6 cellular contexts compared by ENCODE assay signal in genomic region chr12:50681064-50681463, GRCh38.
A peak's percentile ranks its signal among the peaks of the same experiment; 100 is the strongest.
DNase-seq lines count a peak whose midpoint lies in the region; ATAC-seq, FAIRE-seq and TF ChIP-seq lines count a peak whose summit lies in the region.
"Not testable (repeated sequence)": the region's sequence is repeated elsewhere in the genome, so short reads cannot be mapped to it uniquely, and the experiment has no call there.

No MANE protein-coding gene starts in this region.

- H3K79me1 ChIP-seq in mesenchymal stem cell (replicated peaks; ENCODE audit: low read length, poor library complexity, severe bottlenecking) = not testable (repeated sequence)

- TF ChIP-seq RAD21 in K562 (CRISPR knock-in tag; conservative IDR thresholded peaks at IDR 0.05 in 1 of 2, IDR thresholded peaks at IDR 0.05 in 1 of 2); HepG2 (CRISPR knock-in tag; IDR thresholded peaks at IDR 0.05): not testable (repeated sequence)

- H3K27ac Mint-ChIP-seq in IgD-negative memory B cell = peak overlapping the region in 2 of 3 donors; percentile 35 to 39
- not testable (repeated sequence) for H3K27ac Mint-ChIP-seq in WTC11

- H2BK12ac ChIP-seq in mesenchymal stem cell (ENCODE audit: low read length in 2 of 2) = not testable (repeated sequence)

- intact Hi-C loops in K562 (cut with micrococcal nuclease); HepG2 (cut with micrococcal nuclease; ENCODE audit: unreplicated experiment): not testable (repeated sequence)

- WGBS in K562 (ENCODE audit: insufficient coverage, low coverage, missing lambda C conversion rate) = 89% methylated on average over 3 of the region's 3 CpGs
- WGBS in HepG2 (ENCODE audit: low lambda C conversion rate) = 94% methylated on average over 3 of the region's 3 CpGs
- 100% methylated on average over 3 of the region's 3 CpGs for WGBS in mesenchymal stem cell

- H3K9me1 ChIP-seq in K562 (ENCODE audit: control insufficient read depth, insufficient read depth, low read length) = not testable (repeated sequence)

- not testable (repeated sequence) for H3K4me3 Mint-ChIP-seq in IgD-negative memory B cell, WTC11

- H3K4me3 ChIP-seq in HEK293 (ENCODE audit: low read depth, low read length); K562; HepG2 (replicated peaks in 1 of 3; ENCODE audit: insufficient read depth in 1 of 3, low read depth in 2 of 3, low read length in 3 of 3); mesenchymal stem cell (ENCODE audit: insufficient read depth in 1 of 2, low read depth in 1 of 2, low read length in 2 of 2): not testable (repeated sequence)

- H3K23ac ChIP-seq in mesenchymal stem cell (ENCODE audit: low read length in 2 of 2) = not testable (repeated sequence)

- in situ Hi-C loops in K562 (cut with MboI); HepG2 (cut with HindIII; ENCODE audit: extremely low pct_ligation_motif_present, low pct_unique_long_range_greater_than_20kb): not testable (repeated sequence)

- CTCF ChIA-PET in HEK293 (lab: Yijun Ruan, JAX); WTC11 (lab: Charles Lee); K562 (lab: Yijun Ruan, JAX; ENCODE audit: low intra/inter-chr PET ratio); HepG2 (lab: Yijun Ruan, JAX; ENCODE audit: low intra/inter-chr PET ratio, low total read pairs): not testable (repeated sequence)

- not testable (repeated sequence) for H3K9ac ChIP-seq in K562 (ENCODE audit: insufficient read depth in 1 of 2, low read depth in 2 of 2, low read length in 2 of 2); HepG2 (ENCODE audit: insufficient read depth, low read depth, low read length); mesenchymal stem cell (ENCODE audit: low read length)

- not testable (repeated sequence) for H3K18ac ChIP-seq in mesenchymal stem cell (ENCODE audit: low read depth in 1 of 2, low read length in 2 of 2)

- not testable (repeated sequence) for H2BK120ac ChIP-seq in mesenchymal stem cell (ENCODE audit: low read depth, low read length)

- H3K4me1 ChIP-seq in HEK293 (ENCODE audit: control insufficient read depth, insufficient read depth, low read length); K562 (replicated peaks in 1 of 2; ENCODE audit: control insufficient read depth in 2 of 2, insufficient read depth in 2 of 2, low read length in 2 of 2); HepG2 (ENCODE audit: insufficient read depth, low read length); mesenchymal stem cell (ENCODE audit: control insufficient read depth, insufficient read depth, low read depth, low read length): not testable (repeated sequence)

- not testable (repeated sequence) for H3K14ac ChIP-seq in mesenchymal stem cell (ENCODE audit: low read length in 2 of 2)

- not testable (repeated sequence) for H3K27ac ChIP-seq in HEK293 (ENCODE audit: extremely low read depth, low read depth, low read length); K562 (ENCODE audit: extremely low read depth, low read depth, low read length); HepG2 (ENCODE audit: extremely low read length, insufficient read depth, low read length); mesenchymal stem cell (ENCODE audit: low read length, poor library complexity, severe bottlenecking)

- DNase-seq in WTC11 (ENCODE audit: low spot score); K562 (ENCODE audit: extremely low read depth in 1 of 4, low spot score in 3 of 4); HepG2 (ENCODE audit: low spot score); mesenchymal stem cell: not testable (repeated sequence)

- POLR2A ChIA-PET in HEK293 (lab: Yijun Ruan, JAX); WTC11 (lab: Charles Lee); K562 (lab: Yijun Ruan, JAX); HepG2 (lab: Yijun Ruan, JAX): not testable (repeated sequence)

- H3K4ac ChIP-seq in mesenchymal stem cell (ENCODE audit: low read depth in 1 of 2, low read length in 2 of 2) = not testable (repeated sequence)

- H2BK5ac ChIP-seq in mesenchymal stem cell (ENCODE audit: low read depth, low read length, poor library complexity, severe bottlenecking) = peak overlapping the region; percentile 9

- FAIRE-seq in K562 (lab: Jason Lieb, UNC); HepG2 (lab: Jason Lieb, UNC): not testable (repeated sequence)

- TSS peak; percentile 20 for BruUV-seq in K562 (replicated peaks; lab: Mats Ljungman, UMichigan)
- TSS peak; percentile 10 for BruUV-seq in HepG2 (replicated peaks; lab: Mats Ljungman, UMichigan)

- not testable (repeated sequence) for H3K27me3 Mint-ChIP-seq in IgD-negative memory B cell; WTC11 (ENCODE audit: low read depth)

- not testable (repeated sequence) for H4K8ac ChIP-seq in mesenchymal stem cell (ENCODE audit: low read length)

- H3K4me1 Mint-ChIP-seq in IgD-negative memory B cell, WTC11: not testable (repeated sequence)

- H3K36me3 ChIP-seq in HEK293 (ENCODE audit: control insufficient read depth in 2 of 2, insufficient read depth in 1 of 2, low read length in 2 of 2) = peaks cover 16 to 30% of the 10 kb centered on the region in 2 experiments
- H3K36me3 ChIP-seq in K562 (ENCODE audit: control insufficient read depth, insufficient read depth, low read length) = peaks cover 61% of the 10 kb centered on the region
- H3K36me3 ChIP-seq in HepG2 (replicated peaks in 1 of 2; ENCODE audit: control insufficient read depth in 1 of 2, insufficient read depth in 2 of 2, low read length in 2 of 2) = peaks cover 25 to 84% of the 10 kb centered on the region in 2 experiments
- peaks cover 9 to 38% of the 10 kb centered on the region in 2 experiments for H3K36me3 ChIP-seq in mesenchymal stem cell (ENCODE audit: control insufficient read depth in 1 of 2, insufficient read depth in 2 of 2, low read depth in 1 of 2, low read length in 2 of 2)

- H3K27me3 ChIP-seq in K562 (ENCODE audit: control insufficient read depth in 2 of 2, insufficient read depth in 2 of 2, low read length in 2 of 2); HepG2 (ENCODE audit: control insufficient read depth in 1 of 2, insufficient read depth in 2 of 2, low read length in 2 of 2); mesenchymal stem cell (ENCODE audit: control insufficient read depth in 1 of 2, insufficient read depth in 1 of 2, low read length in 2 of 2): not testable (repeated sequence)

- not testable (repeated sequence) for H3K36me3 Mint-ChIP-seq in IgD-negative memory B cell
- H3K36me3 Mint-ChIP-seq in WTC11 = peaks cover 31% of the 10 kb centered on the region

- not testable (repeated sequence) for H2BK15ac ChIP-seq in mesenchymal stem cell (ENCODE audit: low read depth, poor library complexity, severe bottlenecking)

- not testable (repeated sequence) for TF ChIP-seq CTCF in HEK293 (tag by site-specific recombination; IDR thresholded peaks at IDR 0.05); WTC11 (IDR thresholded peaks at IDR 0.05); K562 (IDR thresholded peaks at IDR 0.05 in 2 of 3, conservative IDR thresholded peaks at IDR 0.05 in 1 of 3; ENCODE audit: insufficient read depth in 2 of 3, low read depth in 1 of 3, low read length in 3 of 3); HepG2 (CRISPR knock-in tag; IDR thresholded peaks at IDR 0.05)

- H2AFZ ChIP-seq in K562 (ENCODE audit: low read depth, low read length); HepG2 (ENCODE audit: low read length); mesenchymal stem cell (ENCODE audit: low read depth, low read length): not testable (repeated sequence)

- H4K91ac ChIP-seq in mesenchymal stem cell (ENCODE audit: low read length) = not testable (repeated sequence)

- not testable (repeated sequence) for H3K9me3 ChIP-seq in HEK293 (ENCODE audit: control insufficient read depth, insufficient read depth, low read depth, low read length); K562 (replicated peaks; ENCODE audit: control insufficient read depth, insufficient read depth, low read depth, low read length); HepG2 (ENCODE audit: low read length); mesenchymal stem cell (ENCODE audit: control insufficient read depth, low read length)

- TF ChIP-seq POLR2A in K562 (conservative IDR thresholded peaks at IDR 0.05); HepG2 (IDR thresholded peaks at IDR 0.05; ENCODE audit: insufficient read depth in 1 of 2, low read depth in 2 of 2, low read length in 2 of 2): not testable (repeated sequence)

- not testable (repeated sequence) for H3K9me3 Mint-ChIP-seq in IgD-negative memory B cell, WTC11

- H3K79me2 ChIP-seq in K562 (ENCODE audit: control insufficient read depth, insufficient read depth, low read length); HepG2 (ENCODE audit: insufficient read depth, low read length): not testable (repeated sequence)

- TF ChIP-seq EP300 in K562 (IDR thresholded peaks at IDR 0.05; ENCODE audit: low read length); HepG2 (IDR thresholded peaks at IDR 0.05; ENCODE audit: low read depth in 2 of 2, low read length in 2 of 2); HepG2 (CRISPR knock-in tag; IDR thresholded peaks at IDR 0.05; ENCODE audit: borderline replicate concordance): not testable (repeated sequence)

- H2AK5ac ChIP-seq in mesenchymal stem cell (ENCODE audit: low read length, severe bottlenecking) = not testable (repeated sequence)

- ATAC-seq in WTC11, K562, HepG2: not testable (repeated sequence)

- not testable (repeated sequence) for H3K4me2 ChIP-seq in K562 (ENCODE audit: insufficient read depth, low read length); HepG2 (ENCODE audit: low read depth, low read length); mesenchymal stem cell (ENCODE audit: low read length, poor library complexity, severe bottlenecking)

- H4K20me1 ChIP-seq in K562 (replicated peaks; ENCODE audit: control insufficient read depth, insufficient read depth, low read length); HepG2 (ENCODE audit: insufficient read depth, low read length): not testable (repeated sequence)

TF ChIP-seq in K562, 482 proteins besides CTCF, POLR2A, EP300 and RAD21:
- TF ChIP-seq ZNF121 (CRISPR knock-in tag; conservative IDR thresholded peaks at IDR 0.05) = peak; percentile 79
TF ChIP-seq in K562: peak in this region for 1; not testable (repeated sequence) for 481.
